In genomic region chr11:32297629-32298028, GRCh38 we compare ENCODE assay signal across 9 cellular contexts.
DNase-seq lines count a peak whose midpoint lies in the region; ATAC-seq, FAIRE-seq and TF ChIP-seq lines count a peak whose summit lies in the region.
"Had no signal": no experiment of that assay in that cellular context is flagged by ENCODE, and none has a peak within 500 bp of the region (broad histone marks: within the 10 kb centered on the region; RNA-seq: fewer than 3 reads in every experiment).

No MANE protein-coding gene starts in this region.

- ATAC-seq in HG03469 (IDR thresholded peaks at IDR 0.05; ENCODE audit: unreplicated experiment) = peak; percentile 62
- ATAC-seq in PC-3 = peak; percentile 58
- no peak for ATAC-seq in GM21423 (IDR thresholded peaks at IDR 0.05; ENCODE audit: unreplicated experiment)
- no peak for ATAC-seq in HG02610 (IDR thresholded peaks at IDR 0.05; ENCODE audit: unreplicated experiment)
- ATAC-seq in HG03097 (IDR thresholded peaks at IDR 0.05; ENCODE audit: low FRiP score, unreplicated experiment) = no peak
- no peak for ATAC-seq in HG03442 (IDR thresholded peaks at IDR 0.05; ENCODE audit: unreplicated experiment)

- H3K36me3 ChIP-seq in PC-3 (ENCODE audit: low read depth, low read length) = no peaks in the 10 kb centered on the region
- H3K36me3 ChIP-seq: thoracic aorta had no signal

- H3F3A ChIP-seq in PC-3 (ENCODE audit: low read length, unreplicated experiment) = no peaks in the 10 kb centered on the region

- CTCF ChIA-PET in PC-3 (lab: Charles Lee) = interaction anchor here (0.5 to 0.8 kb wide), 2 partner anchors 121 to 294 kb away, joined by 3 read pairs; no protein-coding TSS in a partner anchor

- H3K9me2 ChIP-seq in PC-3 (replicated peaks; ENCODE audit: low read length) = no peaks in the 10 kb centered on the region

- no peak overlapping the region for H3K27ac ChIP-seq in PC-3 (ENCODE audit: low read length)
- H3K27ac ChIP-seq: thoracic aorta had no signal

- POLR2A ChIA-PET in PC-3 (lab: Charles Lee; ENCODE audit: unreplicated experiment) = interaction anchor here (0.6 kb wide), 1 partner anchor 206 kb away, joined by 3 read pairs; no protein-coding TSS in a partner anchor

- no peak overlapping the region for H3K4me2 ChIP-seq in PC-3 (ENCODE audit: low read length)

- peak; percentile 89 for FAIRE-seq in D721Med (lab: Jason Lieb, UNC)

- BruUV-seq in PC-3 (replicated peaks; lab: Mats Ljungman, UMichigan) = no TSS peak

- H3K4me1 ChIP-seq in PC-3 (ENCODE audit: insufficient read depth, low read length) = no peaks in the 10 kb centered on the region

- no peaks in the 10 kb centered on the region for H3K79me2 ChIP-seq in PC-3 (ENCODE audit: low read length)

- TF ChIP-seq CTCF in D721Med (IDR thresholded peaks at IDR 0.05; ENCODE audit: insufficient read depth, missing control alignments) (peak; percentile 59), PC-3 (conservative IDR thresholded peaks at IDR 0.05; ENCODE audit: low read depth, low read length) (peak; percentile 59), fibroblast of villous mesenchyme (IDR thresholded peaks at IDR 0.05; ENCODE audit: insufficient read depth, low read depth, low read length) (peak; percentile 34)

- H3K4me3 ChIP-seq in PC-3 (ENCODE audit: low read length) (no peak overlapping the region), fibroblast of villous mesenchyme (ENCODE audit: low read depth, low read length) (no peak overlapping the region)
- H3K4me3 ChIP-seq: thoracic aorta had no signal

- H3K9me3 ChIP-seq in PC-3 (ENCODE audit: low read length) = no peaks in the 10 kb centered on the region
- H3K9me3 ChIP-seq: thoracic aorta had no signal

- H4K20me1 ChIP-seq in PC-3 (ENCODE audit: low read length) = no peaks in the 10 kb centered on the region

- intact Hi-C loops in PC-3 (cut with micrococcal nuclease) = loop anchor here (1.0 to 10.0 kb wide), 3 partner anchors 121 to 1063 kb away; no protein-coding TSS in a partner anchor

- no peak overlapping the region for H3K9ac ChIP-seq in PC-3 (ENCODE audit: low read length)

- no peaks in the 10 kb centered on the region for H3K27me3 ChIP-seq in PC-3 (ENCODE audit: low read length)

- peak overlapping the region; percentile 50 for H2AFZ ChIP-seq in PC-3 (ENCODE audit: low read length)

- DNase-seq in D721Med (ENCODE audit: insufficient read length, low spot score) (no peak), PC-3 (peak; percentile 72), fibroblast of villous mesenchyme (ENCODE audit: low read depth) (peak; percentile 59)

Comparison
In these comparisons a context has a peak if more than half of its experiments do, and no peak if none do; other contexts are left out.
1. ATAC-seq: peak in HG03469 (single experiment) and PC-3 (single experiment); none in GM21423 (single experiment), HG02610 (single experiment), HG03097 (single experiment) and HG03442 (single experiment).
2. Peak in every context shown above with its lines, with median percentiles within 50 percentile points of each other: CTCF ChIP-seq.